Comparison of ENCODE assay signal across 8 cellular contexts in genomic region chr11:64652586-64653387, GRCh38.
DNase-seq lines count a peak whose midpoint lies in the region; ATAC-seq and TF ChIP-seq lines count a peak whose summit lies in the region.

No MANE protein-coding gene starts in this region.

- H3K27me3 ChIP-seq in PC-9 (ENCODE audit: insufficient read depth, low read depth) (no peaks in the 10 kb centered on the region), neutrophil (no peaks in the 10 kb centered on the region)

- BruUV-seq in PC-9 (replicated peaks; lab: Mats Ljungman, UMichigan): no TSS peak

- H2AFZ ChIP-seq in PC-9: no peak overlapping the region

- H3K27ac ChIP-seq in PC-9: no peak overlapping the region
- no peak overlapping the region for H3K27ac ChIP-seq in neutrophil
- peak overlapping the region; percentile 58 for H3K27ac ChIP-seq in substantia nigra (ENCODE audit: low read depth, low read length, poor library complexity, severe bottlenecking)

- H3K4me1 ChIP-seq in PC-9 (replicated peaks; ENCODE audit: insufficient read depth): peaks cover 17% of the 10 kb centered on the region
- H3K4me1 ChIP-seq in neutrophil (ENCODE audit: control insufficient read depth in 1 of 2, insufficient read depth in 1 of 2, low read depth in 1 of 2, low read length in 1 of 2): peaks cover 13 to 24% of the 10 kb centered on the region in 2 experiments

- POLR2A ChIA-PET in PC-9 (lab: Charles Lee; ENCODE audit: unreplicated experiment): interaction anchor here (0.7 kb wide), 1 partner anchor 298 kb away, joined by 5 read pairs; no protein-coding TSS in a partner anchor

- peaks cover 19% of the 10 kb centered on the region; the same call in 1 of the 2 replicates for H3F3A ChIP-seq in PC-9 (ENCODE audit: insufficient read depth, low read depth)

- ATAC-seq in GM18502 (IDR thresholded peaks at IDR 0.05; ENCODE audit: poor library complexity, unreplicated experiment): no peak

- in situ Hi-C loops in Caki2 (cut with HindIII; ENCODE audit: low pct_unique_long_range_greater_than_20kb, low sequenced_read_pairs): no loop called here

- peak; percentile 97 for TF ChIP-seq CTCF in PC-9 (conservative IDR thresholded peaks at IDR 0.05)
- peak; percentile 98 for TF ChIP-seq CTCF in fibroblast of pulmonary artery (IDR thresholded peaks at IDR 0.05; ENCODE audit: low read length, missing control alignments)
- peak; percentile 82 for TF ChIP-seq CTCF in neutrophil (IDR thresholded peaks at IDR 0.05)

- no peak overlapping the region for H3K4me2 ChIP-seq in PC-9

- intact Hi-C loops in PC-9 (cut with micrococcal nuclease; ENCODE audit: unreplicated experiment): loop anchor here (1.0 to 5.0 kb wide), 6 partner anchors 90 to 448 kb away; partner anchors contain the start of genes PRDX5 and RASGRP2

- no peaks in the 10 kb centered on the region for H3K36me3 ChIP-seq in PC-9 (ENCODE audit: low read depth)
- no peaks in the 10 kb centered on the region for H3K36me3 ChIP-seq in neutrophil

- no peak overlapping the region for H3K4me3 ChIP-seq in PC-9
- no peak overlapping the region for H3K4me3 ChIP-seq in fibroblast of pulmonary artery (replicated peaks; ENCODE audit: low read depth, low read length)
- H3K4me3 ChIP-seq in neutrophil (ENCODE audit: low read depth in 1 of 2, low read length in 1 of 2): no peak overlapping the region

- DNase-seq in Caki2 (ENCODE audit: low read depth) (peak; percentile 62), PC-9 (peak; percentile 46 to 88), fibroblast of pulmonary artery (ENCODE audit: low read depth) (peak; percentile 74), substantia nigra (lab: John Stamatoyannopoulos, UW) (peak in 48 of 49 donors; percentile 46 to 90 (median 78))
- peak; percentile 88 to 90 for DNase-seq in activated T-cell treated with anti-CD3 and anti-CD28 coated beads, Interleukin-2, amount 50 U/mL, for 48 hours

- no peaks in the 10 kb centered on the region for H3K9me3 ChIP-seq in PC-9 (ENCODE audit: insufficient read depth, low read depth)
- H3K9me3 ChIP-seq in neutrophil: no peaks in the 10 kb centered on the region

- H3K79me2 ChIP-seq in PC-9 (ENCODE audit: low read depth): no peaks in the 10 kb centered on the region

- H3K9me2 ChIP-seq in PC-9 (ENCODE audit: insufficient read depth): no peaks in the 10 kb centered on the region

- no peak for TF ChIP-seq EP300 in Ishikawa (IDR thresholded peaks at IDR 0.05; ENCODE audit: borderline replicate concordance)

- peak; percentile 96 for TF ChIP-seq RAD21 in Ishikawa (IDR thresholded peaks at IDR 0.05; ENCODE audit: low read depth)

- no peaks in the 10 kb centered on the region for H4K20me1 ChIP-seq in PC-9 (ENCODE audit: insufficient read depth)

- CTCF ChIA-PET in PC-9 (lab: Charles Lee): interaction anchor here (0.5 to 3.2 kb wide), 4 partner anchors 36 to 296 kb away, joined by 3 to 9 read pairs (median 6); no protein-coding TSS in a partner anchor

TF ChIP-seq in Ishikawa, 13 proteins besides CTCF, POLR2A, EP300 and RAD21:
- peak; percentile 42; the same call in 1 of the 2 replicates for TF ChIP-seq USF1 (IDR thresholded peaks at IDR 0.05)
- TF ChIP-seq TCF12 (IDR thresholded peaks at IDR 0.05; ENCODE audit: low read depth): no peak
